8 cellular contexts compared by ENCODE assay signal in the genomic region with DNA sequence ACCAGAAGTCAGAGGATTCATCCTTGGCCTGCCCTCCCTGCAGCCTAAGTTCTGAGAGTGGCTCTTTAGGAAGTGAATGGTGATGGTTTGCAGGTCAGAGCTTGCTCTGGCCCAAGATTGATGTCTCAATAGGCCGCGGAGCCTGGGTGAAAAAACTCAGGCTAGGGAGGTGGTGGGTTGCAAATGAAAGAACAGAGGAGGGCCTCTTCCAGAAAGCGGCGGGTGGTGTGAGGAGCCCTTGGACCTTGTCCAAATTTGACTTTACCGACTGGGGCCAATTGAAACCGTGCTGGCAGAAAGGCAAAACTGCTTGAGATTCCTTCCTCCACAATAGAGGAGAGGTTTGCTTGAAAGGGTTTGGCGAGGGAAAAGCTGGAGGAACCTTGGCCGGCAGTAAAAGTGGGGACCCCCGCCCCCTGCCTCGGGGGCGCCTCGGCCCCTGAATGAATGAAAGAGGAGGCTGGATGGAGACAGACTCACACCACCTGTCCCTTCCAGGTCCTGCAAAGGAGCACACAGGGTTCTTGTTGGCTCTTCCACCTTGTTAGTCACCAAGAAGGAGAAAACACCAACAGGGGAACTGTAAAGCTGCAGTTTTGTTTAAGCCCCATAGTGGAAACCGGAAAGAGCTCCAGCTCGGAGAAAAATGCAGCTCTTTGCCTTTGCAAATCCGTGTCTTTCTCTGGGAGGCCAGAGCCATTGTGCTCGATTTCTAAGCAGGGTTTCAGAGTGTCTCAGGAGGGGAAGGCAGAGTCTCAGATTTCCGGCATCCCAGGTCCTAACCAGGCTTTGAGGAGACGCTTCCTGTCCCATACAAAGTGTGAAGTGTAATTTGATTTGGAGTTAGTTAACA.
DNase-seq lines count a peak whose midpoint lies in the region; ATAC-seq and TF ChIP-seq lines count a peak whose summit lies in the region.

No MANE protein-coding gene starts in this region.

- TF ChIP-seq EP300 in transverse colon (IDR thresholded peaks at IDR 0.05; ENCODE audit: low read depth), result no peak

- H3K27me3 ChIP-seq in H9 (ENCODE audit: insufficient read depth, low read length), result no peaks in the 10 kb centered on the region
- no peaks in the 10 kb centered on the region for H3K27me3 ChIP-seq in Peyer's patch
- no peaks in the 10 kb centered on the region for H3K27me3 ChIP-seq in lung (ENCODE audit: control insufficient read depth, insufficient read depth)
- H3K27me3 ChIP-seq in transverse colon, result no peaks in the 10 kb centered on the region

- peak; percentile 58 for DNase-seq in AG08396 (ENCODE audit: low spot score)
- DNase-seq in H9, result peak; percentile 83
- DNase-seq in Peyer's patch, result no peak
- DNase-seq in dedifferentiated amniotic fluid mesenchymal stem cell (ENCODE audit: extremely low spot score), result peak; percentile 63
- DNase-seq in lung (ENCODE audit: low spot score), result peak; percentile 81
- DNase-seq in transverse colon, result peak; percentile 50

- no peak overlapping the region for H4K91ac ChIP-seq in H9 (ENCODE audit: insufficient read length, low read depth, low read length)

- H2BK12ac ChIP-seq in H9 (ENCODE audit: insufficient read length, low read depth, low read length), result no peak overlapping the region

- H3K79me2 ChIP-seq in H9 (ENCODE audit: insufficient read depth, low read length), result peaks cover 24% of the 10 kb centered on the region; the same call in 1 of the 2 replicates

- no peak overlapping the region for H3K18ac ChIP-seq in H9 (ENCODE audit: insufficient read length, low read depth, low read length)

- no peak overlapping the region for H3K56ac ChIP-seq in H9 (ENCODE audit: insufficient read length, low read depth, low read length)

- peak overlapping the region; percentile 21 to 24; a peak in 4 of 5 replicates for H3K4me3 Mint-ChIP-seq in H9

- ATAC-seq in lung (ENCODE audit: insufficient read depth, low FRiP score) (peak; percentile 35), GM18909 (IDR thresholded peaks at IDR 0.05; ENCODE audit: poor library complexity, unreplicated experiment) (no peak), HG02885 (IDR thresholded peaks at IDR 0.05; ENCODE audit: poor library complexity, unreplicated experiment) (no peak)

- no peak overlapping the region for H3K23ac ChIP-seq in H9 (ENCODE audit: insufficient read length, low read depth, low read length)

- H3K27ac ChIP-seq in H9 (ENCODE audit: insufficient read length, low read depth, low read length), result peak overlapping the region; percentile 76
- peak overlapping the region; percentile 24 to 78 (median 63) for H3K27ac ChIP-seq in Peyer's patch
- H3K27ac ChIP-seq in lung (ENCODE audit: low read depth in 1 of 2, low read length in 1 of 2), result peak overlapping the region; percentile 43 to 62
- peak overlapping the region; percentile 69 to 87 (median 81) for H3K27ac ChIP-seq in transverse colon

- H3K23me2 ChIP-seq in H9 (ENCODE audit: insufficient read length, low read depth, low read length, poor library complexity, severe bottlenecking), result no peaks in the 10 kb centered on the region

- H3K27me3 Mint-ChIP-seq in H9 (ENCODE audit: low read depth), result no peaks in the 10 kb centered on the region

- no peak overlapping the region for H3T11ph ChIP-seq in H9 (ENCODE audit: low read length)

- H3K14ac ChIP-seq in H9 (ENCODE audit: insufficient read depth, low read length), result peak overlapping the region; percentile 46; the same call in 1 of the 2 replicates

- H3K79me1 ChIP-seq in H9 (ENCODE audit: insufficient read depth, low read depth, low read length, poor library complexity, severe bottlenecking), result peaks cover 9% of the 10 kb centered on the region

- H3K9ac ChIP-seq in H9 (ENCODE audit: extremely low read depth, insufficient read length, low read length), result no peak overlapping the region

- H2BK20ac ChIP-seq in H9 (ENCODE audit: low read depth, low read length, poor library complexity, severe bottlenecking), result no peak overlapping the region

- peak overlapping the region; percentile 13 for H3K4me2 ChIP-seq in H9 (ENCODE audit: insufficient read depth, insufficient read length, low read length)

- H4K5ac ChIP-seq in H9 (ENCODE audit: insufficient read length, low read depth, low read length), result no peak overlapping the region

- TF ChIP-seq POLR2A in Peyer's patch (IDR thresholded peaks at IDR 0.05) (no peak), transverse colon (IDR thresholded peaks at IDR 0.05) (no peak)

- H3K4ac ChIP-seq in H9 (ENCODE audit: low read depth, low read length), result no peak overlapping the region

- intact Hi-C loops in transverse colon (cut with DNase I; ENCODE audit: low total_unique reads), result no loop called here

- H3K9me3 ChIP-seq in H9 (ENCODE audit: control insufficient read depth, low read depth, low read length), result no peaks in the 10 kb centered on the region
- no peaks in the 10 kb centered on the region for H3K9me3 ChIP-seq in Peyer's patch
- no peaks in the 10 kb centered on the region for H3K9me3 ChIP-seq in lung (ENCODE audit: control insufficient read depth in 2 of 2, insufficient read depth in 1 of 2, low read length in 1 of 2)
- H3K9me3 ChIP-seq in transverse colon, result no peaks in the 10 kb centered on the region

- H3K9me3 Mint-ChIP-seq in H9, result no peaks in the 10 kb centered on the region; a peak in 1 of 5 replicates

- no CpG with 5 or more reads among the region's 18 CpGs for WGBS in H9 (ENCODE audit: extremely low coverage, insufficient read length, low lambda C conversion rate)
- WGBS in lung, 2 donors, result 10 to 21% methylated on average over 18 of the region's 18 CpGs
- WGBS in transverse colon (ENCODE audit: low coverage in 1 of 2), 2 donors, result 34 to 40% methylated on average over 15 to 18 of the region's 18 CpGs

- peak overlapping the region; percentile 95 to 99 (median 97) for H3K27ac Mint-ChIP-seq in H9

- peaks cover 0 to 5% (median 0%) of the 10 kb centered on the region in 3 donors for H3K36me3 ChIP-seq in Peyer's patch
- peaks cover 0 to 3% of the 10 kb centered on the region in 2 donors for H3K36me3 ChIP-seq in lung (ENCODE audit: control insufficient read depth in 2 of 2, insufficient read depth in 2 of 2, low read length in 2 of 2)
- H3K36me3 ChIP-seq in transverse colon, result no peaks in the 10 kb centered on the region

- H2BK120ac ChIP-seq in H9 (ENCODE audit: low read depth, low read length, poor library complexity, severe bottlenecking), result no peak overlapping the region

- TF ChIP-seq CTCF in H9 (conservative IDR thresholded peaks at IDR 0.05) (no peak), Peyer's patch (IDR thresholded peaks at IDR 0.05) (no peak), lung (IDR thresholded peaks at IDR 0.05; ENCODE audit: control extremely low read depth, extremely low read depth) (no peak), transverse colon (IDR thresholded peaks at IDR 0.05) (no peak)

- in situ Hi-C loops in transverse colon (cut with MboI; ENCODE audit: low pct_ligation_motif_present in 1 of 4, low pct_unique_long_range_greater_than_20kb in 1 of 4, low sequenced_read_pairs in 3 of 4), result no loop called here

- no peak overlapping the region for H2BK5ac ChIP-seq in H9 (ENCODE audit: insufficient read length, low read length)

- H3K4me1 ChIP-seq in H9 (ENCODE audit: insufficient read depth, low read length), result peaks cover 30% of the 10 kb centered on the region
- H3K4me1 ChIP-seq in Peyer's patch, result peaks cover 5 to 75% (median 63%) of the 10 kb centered on the region in 4 donors
- peaks cover 29 to 48% of the 10 kb centered on the region in 2 donors for H3K4me1 ChIP-seq in lung (ENCODE audit: control insufficient read depth in 2 of 2, insufficient read depth in 2 of 2, low read length in 2 of 2)
- H3K4me1 ChIP-seq in transverse colon, result peaks cover 60 to 71% (median 63%) of the 10 kb centered on the region in 4 donors

- H2AFZ ChIP-seq in H9 (ENCODE audit: low read length), result no peak overlapping the region

- H3K4me3 ChIP-seq in Peyer's patch (peak overlapping the region in 1 of 4 donors; percentile 23), lung (no peak overlapping the region), transverse colon (no peak overlapping the region)

- H2AK5ac ChIP-seq in H9 (ENCODE audit: insufficient read length, low read length), result no peak overlapping the region

- no peaks in the 10 kb centered on the region for H4K20me1 ChIP-seq in H9 (ENCODE audit: control insufficient read depth, insufficient read depth, insufficient read length)

- no peak overlapping the region for H4K8ac ChIP-seq in H9 (replicated peaks; ENCODE audit: insufficient read length, low read depth, low read length)

- H2BK15ac ChIP-seq in H9 (ENCODE audit: low read depth, low read length), result no peak overlapping the region

- H3K36me3 Mint-ChIP-seq in H9 (ENCODE audit: insufficient read depth in 1 of 3, low read depth in 3 of 3), result peaks cover 17 to 33% (median 32%) of the 10 kb centered on the region in 3 experiments

- peaks cover 79 to 94% of the 10 kb centered on the region in 2 experiments for H3K4me1 Mint-ChIP-seq in H9

Comparison
In these comparisons a context has a peak if more than half of its experiments do, and no peak if none do; other contexts are left out.
1. DNase-seq: peak in AG08396 (single experiment), H9 (single experiment), dedifferentiated amniotic fluid mesenchymal stem cell (single experiment), lung (single experiment) and transverse colon (single experiment); none in Peyer's patch (0 of 3).
2. Peak in every context shown above with its lines, with median percentiles within 50 percentile points of each other: H3K27ac ChIP-seq.